9 cellular contexts compared by ENCODE assay signal in the genomic region with DNA sequence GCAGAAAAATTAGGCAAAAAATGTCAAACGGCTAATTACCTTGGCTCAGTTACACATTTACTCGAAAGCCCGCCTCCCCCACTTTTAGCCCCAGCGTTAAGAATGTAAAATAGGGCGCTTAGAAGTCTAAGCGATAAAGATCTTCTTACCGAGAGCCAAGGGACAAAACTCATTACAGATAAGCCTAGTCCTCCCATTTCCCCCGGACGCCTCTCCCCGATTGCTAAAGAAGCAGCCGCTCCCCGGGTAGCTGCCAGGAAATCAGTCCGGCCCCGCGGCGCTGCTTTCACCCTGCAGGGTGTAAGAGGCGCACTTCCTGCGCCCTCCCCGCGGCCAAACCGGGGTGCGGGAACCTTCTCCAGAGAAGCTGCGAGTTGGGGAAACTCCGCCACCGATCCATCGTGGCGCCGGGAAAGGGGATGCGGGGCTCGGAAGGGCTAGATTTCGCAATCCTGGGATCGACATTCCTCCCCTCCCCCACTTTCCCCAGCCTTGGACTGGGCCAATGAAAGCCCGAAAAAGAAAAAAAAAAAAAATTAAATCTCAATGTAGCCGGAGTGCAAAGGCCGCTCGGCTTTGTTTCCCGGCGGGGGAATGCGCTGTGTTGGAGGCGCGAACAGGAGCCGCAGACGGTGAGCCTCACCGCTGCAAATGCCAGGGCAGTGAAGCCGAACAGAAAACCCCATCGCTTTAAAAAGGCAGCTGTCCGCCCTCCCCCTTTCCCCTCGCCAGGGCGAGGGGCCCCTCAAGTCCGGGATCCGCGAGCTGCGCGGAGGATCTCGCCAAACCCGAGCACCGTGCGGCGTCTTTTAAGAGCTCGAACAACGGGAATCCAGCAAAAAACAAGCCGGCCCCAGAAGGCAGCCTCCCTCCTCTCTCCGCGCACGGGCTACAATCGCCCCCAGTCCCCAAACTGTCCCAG. TPM values are rescaled to one million over a fixed set of nuclear protein-coding genes. Genes with fewer than 3 reads are reported as not detected.
DNase-seq lines count a peak whose midpoint lies in the region; ATAC-seq, FAIRE-seq and TF ChIP-seq lines count a peak whose summit lies in the region.
"Had no signal": no experiment of that assay in that cellular context is flagged by ENCODE, and none has a peak within 500 bp of the region (broad histone marks: within the 10 kb centered on the region; RNA-seq: fewer than 3 reads in every experiment).

No MANE protein-coding gene starts in this region.

- peak overlapping the region; percentile 86 to 94 (median 90) for H3K9ac ChIP-seq in BLaER1 treated with 17β-estradiol and CSF1 and Interleukin-3, amounts not matched to agents 10 nM and 100 nM
- H3K9ac ChIP-seq in PC-3 (ENCODE audit: low read length): no peak overlapping the region
- H3K9ac ChIP-seq in skeletal muscle tissue (ENCODE audit: low read depth in 1 of 3, low read length in 3 of 3): peak overlapping the region; percentile 93 to 94 (median 93)

- no peaks in the 10 kb centered on the region for H3K79me2 ChIP-seq in PC-3 (ENCODE audit: low read length)

- CTCF ChIA-PET in PC-3 (lab: Charles Lee): no interaction called here

- peaks cover 23 to 52% (median 38%) of the 10 kb centered on the region in 11 experiments for H3K27me3 ChIP-seq in BLaER1 treated with 17β-estradiol and CSF1 and Interleukin-3, amounts not matched to agents 10 nM and 100 nM
- H3K27me3 ChIP-seq in PC-3 (ENCODE audit: low read length) (peaks cover 69% of the 10 kb centered on the region), skeletal muscle tissue (ENCODE audit: control insufficient read depth in 3 of 3, insufficient read depth in 3 of 3, low read length in 3 of 3) (no peaks in the 10 kb centered on the region)

- POLR2A ChIA-PET in PC-3 (lab: Charles Lee; ENCODE audit: unreplicated experiment): no interaction called here

- no peak for FAIRE-seq in D721Med (lab: Jason Lieb, UNC)
- FAIRE-seq: TTC549 had no signal

- no peaks in the 10 kb centered on the region for H3F3A ChIP-seq in PC-3 (ENCODE audit: low read length, unreplicated experiment)

- peak; percentile 50 for ATAC-seq in GM19035 (IDR thresholded peaks at IDR 0.05; ENCODE audit: unreplicated experiment)
- ATAC-seq in PC-3: peak; percentile 21

- peak overlapping the region; percentile 71 to 93 (median 82) for H3K4me3 ChIP-seq in BLaER1 treated with 17β-estradiol and CSF1 and Interleukin-3, amounts not matched to agents 10 nM and 100 nM
- H3K4me3 ChIP-seq in PC-3 (ENCODE audit: low read length): peak overlapping the region; percentile 81
- peak overlapping the region; percentile 87 to 97 for H3K4me3 ChIP-seq in cardiac fibroblast (replicated peaks in 1 of 2; ENCODE audit: low read depth in 2 of 2, low read length in 2 of 2)
- peak overlapping the region; percentile 81 to 90 (median 89) for H3K4me3 ChIP-seq in skeletal muscle tissue (ENCODE audit: low read length in 3 of 3)

- peaks cover 0 to 7% (median 0%) of the 10 kb centered on the region in 11 experiments; a peak in 4 of 22 replicates for H3K36me3 ChIP-seq in BLaER1 treated with 17β-estradiol and CSF1 and Interleukin-3, amounts not matched to agents 10 nM and 100 nM
- H3K36me3 ChIP-seq in PC-3 (ENCODE audit: low read depth, low read length) (no peaks in the 10 kb centered on the region), skeletal muscle tissue (ENCODE audit: control insufficient read depth in 3 of 3, insufficient read depth in 3 of 3, low read length in 3 of 3) (no peaks in the 10 kb centered on the region)

- intact Hi-C loops in PC-3 (cut with micrococcal nuclease): no loop called here

- DNase-seq in HK-2 (ENCODE audit: unreplicated experiment): peak; percentile 77
- DNase-seq in PC-3: no peak
- DNase-seq in cardiac fibroblast (ENCODE audit: low read depth in 2 of 2): peak; percentile 89 to 91
- peak; percentile 89 for DNase-seq in islet precursor cell
- no peak for DNase-seq in D721Med (ENCODE audit: insufficient read length, low spot score)

- H2AFZ ChIP-seq in PC-3 (ENCODE audit: low read length): peak overlapping the region; percentile 95

- peak overlapping the region; percentile 84 to 98 (median 92) for H3K27ac ChIP-seq in BLaER1 treated with 17β-estradiol and CSF1 and Interleukin-3, amounts not matched to agents 10 nM and 100 nM
- H3K27ac ChIP-seq in PC-3 (ENCODE audit: low read length) (no peak overlapping the region), skeletal muscle tissue (ENCODE audit: low read depth, low read length) (peak overlapping the region; percentile 93)

- no TSS peak for BruUV-seq in PC-3 (replicated peaks; lab: Mats Ljungman, UMichigan)

- peak overlapping the region; percentile 79 to 98 (median 96) for H3K4me2 ChIP-seq in BLaER1 treated with 17β-estradiol and CSF1 and Interleukin-3, amounts not matched to agents 10 nM and 100 nM
- H3K4me2 ChIP-seq in PC-3 (ENCODE audit: low read length): peak overlapping the region; percentile 97

- H4K20me1 ChIP-seq in BLaER1 treated with 17β-estradiol and CSF1 and Interleukin-3, amounts not matched to agents 10 nM and 100 nM: peaks cover 25 to 40% (median 33%) of the 10 kb centered on the region in 11 experiments
- H4K20me1 ChIP-seq in PC-3 (ENCODE audit: low read length): no peaks in the 10 kb centered on the region

- H3K9me2 ChIP-seq in PC-3 (replicated peaks; ENCODE audit: low read length): no peaks in the 10 kb centered on the region

- H3K9me3 ChIP-seq in BLaER1 treated with 17β-estradiol and CSF1 and Interleukin-3, amounts not matched to agents 10 nM and 100 nM (replicated peaks in 1 of 11): peaks cover 0 to 18% (median 7%) of the 10 kb centered on the region in 11 experiments; a peak in 12 of 22 replicates
- H3K9me3 ChIP-seq in PC-3 (ENCODE audit: low read length): no peaks in the 10 kb centered on the region
- peaks cover 2 to 12% (median 7%) of the 10 kb centered on the region in 3 donors for H3K9me3 ChIP-seq in skeletal muscle tissue (ENCODE audit: control insufficient read depth in 3 of 3, low read length in 3 of 3)

- H3K4me1 ChIP-seq in BLaER1 treated with 17β-estradiol and CSF1 and Interleukin-3, amounts not matched to agents 10 nM and 100 nM: peaks cover 22 to 52% (median 32%) of the 10 kb centered on the region in 10 experiments
- H3K4me1 ChIP-seq in PC-3 (ENCODE audit: insufficient read depth, low read length) (peaks cover 2% of the 10 kb centered on the region; the same call in 1 of the 2 replicates), skeletal muscle tissue (ENCODE audit: control insufficient read depth in 3 of 3, insufficient read depth in 3 of 3, low read length in 3 of 3) (peaks cover 10 to 14% (median 13%) of the 10 kb centered on the region in 3 donors)

- no peak for TF ChIP-seq CTCF in PC-3 (conservative IDR thresholded peaks at IDR 0.05; ENCODE audit: low read depth, low read length)
- peak; percentile 28 for TF ChIP-seq CTCF in cardiac fibroblast (IDR thresholded peaks at IDR 0.05; ENCODE audit: low read depth, low read length)
- no peak for TF ChIP-seq CTCF in D721Med (IDR thresholded peaks at IDR 0.05; ENCODE audit: insufficient read depth, missing control alignments)

RNA-seq across cellular contexts. Expression of a gene that starts 0.7 kb away (rescaled TPM):
- total RNA-seq in PC-3 (2014; rRNA removed) (0.29 and 0.73 TPM in 2 replicates), skeletal muscle tissue (48.5 TPM)

Comparison
In these comparisons a context has a peak if more than half of its experiments do, and no peak if none do; other contexts are left out.
1. DNase-seq: peak in HK-2 (single experiment), cardiac fibroblast (2 of 2) and islet precursor cell (single experiment); none in PC-3 (single experiment) and D721Med (single experiment).
2. RNA of a gene that starts 0.7 kb away (total RNA-seq): 48.5 TPM in skeletal muscle tissue (single experiment); 0.29 to 0.73 TPM in PC-3; every median in the first group is over 10 times any median in the second.
3. Peak in every context shown above with its lines, with median percentiles within 50 percentile points of each other: H3K4me3 ChIP-seq.